9 cellular contexts compared by ENCODE assay signal in genomic region chr9:35490910-35491465, GRCh38. TPM values are rescaled to one million over a fixed set of nuclear protein-coding genes. Genes with fewer than 3 reads are reported as not detected.
A peak's percentile ranks its signal among the peaks of the same experiment; 100 is the strongest.
DNase-seq lines count a peak whose midpoint lies in the region; ATAC-seq, FAIRE-seq and TF ChIP-seq lines count a peak whose summit lies in the region.
"Had no signal": no experiment of that assay in that cellular context is flagged by ENCODE, and none has a peak within 500 bp of the region (broad histone marks: within the 10 kb centered on the region; RNA-seq: fewer than 3 reads in every experiment).

No MANE protein-coding gene starts in this region.

- no peaks in the 10 kb centered on the region for H3K36me3 Mint-ChIP-seq in CD8-positive, alpha-beta T cell

- H2AFZ ChIP-seq in neuron (ENCODE audit: low read depth, low read length) = peak overlapping the region; percentile 97

- 28% methylated on average over 12 of the region's 12 CpGs for WGBS in esophagus muscularis mucosa

- H3K4me1 Mint-ChIP-seq in CD8-positive, alpha-beta T cell (ENCODE audit: low read depth) = peaks cover 28% of the 10 kb centered on the region

- no peak overlapping the region for H3K4me3 ChIP-seq in CD8-positive, alpha-beta T cell (ENCODE audit: low read depth, low read length)
- H3K4me3 ChIP-seq in RWPE2 (ENCODE audit: severe bottlenecking) (peak overlapping the region; percentile 49), esophagus muscularis mucosa (peak overlapping the region; percentile 72 to 94 (median 86)), neuron (ENCODE audit: low read length) (no peak overlapping the region)

- intact Hi-C loops in CD8-positive, alpha-beta T cell (cut with DNase I, micrococcal nuclease) = loop anchor here in 1 of 2 experiments (1.0 kb wide), 2 partner anchors 113 to 375 kb away; no protein-coding TSS in a partner anchor
- intact Hi-C loops in esophagus muscularis mucosa (cut with DNase I) = no loop called here

- H3K36me3 ChIP-seq in CD8-positive, alpha-beta T cell (ENCODE audit: insufficient read depth, low read length) = no peaks in the 10 kb centered on the region
- peaks cover 27% of the 10 kb centered on the region for H3K36me3 ChIP-seq in RWPE2 (ENCODE audit: low read depth)
- peaks cover 0 to 2% (median 0%) of the 10 kb centered on the region in 4 donors for H3K36me3 ChIP-seq in esophagus muscularis mucosa
- no peaks in the 10 kb centered on the region for H3K36me3 ChIP-seq in neuron (ENCODE audit: insufficient read depth, low read length)

- CTCF ChIA-PET in CD8-positive, alpha-beta T cell (lab: Charles Lee) = no interaction called here

- FAIRE-seq in frontal cortex (lab: Jason Lieb, UNC) = no peak
- FAIRE-seq: endometrium had no signal

- POLR2A ChIA-PET in CD8-positive, alpha-beta T cell (lab: Charles Lee) = no interaction called here

- no peak for TF ChIP-seq CTCF in CD8-positive, alpha-beta T cell (IDR thresholded peaks at IDR 0.05)
- TF ChIP-seq CTCF in RWPE2 (IDR thresholded peaks at IDR 0.05; ENCODE audit: poor library complexity, severe bottlenecking) (no peak), esophagus muscularis mucosa (IDR thresholded peaks at IDR 0.05) (no peak)

- H3K4me3 Mint-ChIP-seq in CD8-positive, alpha-beta T cell = peak overlapping the region; percentile 81

- H3K4me1 ChIP-seq in CD8-positive, alpha-beta T cell (ENCODE audit: insufficient read depth, low read length) = peaks cover 17% of the 10 kb centered on the region
- H3K4me1 ChIP-seq in RWPE2 (ENCODE audit: insufficient read depth, poor library complexity, severe bottlenecking) = peaks cover 15% of the 10 kb centered on the region
- peaks cover 24 to 45% (median 38%) of the 10 kb centered on the region in 4 donors for H3K4me1 ChIP-seq in esophagus muscularis mucosa
- H3K4me1 ChIP-seq in neuron (ENCODE audit: insufficient read depth, low read length) = no peaks in the 10 kb centered on the region

- H3K27me3 ChIP-seq in CD8-positive, alpha-beta T cell (ENCODE audit: insufficient read depth, low read length) = no peaks in the 10 kb centered on the region
- H3K27me3 ChIP-seq in RWPE2 (ENCODE audit: insufficient read depth, poor library complexity, severe bottlenecking) (no peaks in the 10 kb centered on the region), esophagus muscularis mucosa (no peaks in the 10 kb centered on the region), neuron (ENCODE audit: insufficient read depth, low read length) (no peaks in the 10 kb centered on the region)

- H3K27ac ChIP-seq in CD8-positive, alpha-beta T cell (ENCODE audit: low read depth, low read length) = no peak overlapping the region
- peak overlapping the region; percentile 94 for H3K27ac ChIP-seq in RWPE2 (ENCODE audit: poor library complexity, severe bottlenecking)
- H3K27ac ChIP-seq in esophagus muscularis mucosa (replicated peaks in 1 of 4) = peak overlapping the region; percentile 97 to 99 (median 98)

- H3K9me3 ChIP-seq in CD8-positive, alpha-beta T cell (ENCODE audit: low read length) = no peaks in the 10 kb centered on the region
- H3K9me3 ChIP-seq in RWPE2 (ENCODE audit: severe bottlenecking) (no peaks in the 10 kb centered on the region), esophagus muscularis mucosa (no peaks in the 10 kb centered on the region), neuron (ENCODE audit: low read length) (no peaks in the 10 kb centered on the region)

- H3K9me3 Mint-ChIP-seq in CD8-positive, alpha-beta T cell = no peaks in the 10 kb centered on the region

- no peak overlapping the region for H3K27ac Mint-ChIP-seq in CD8-positive, alpha-beta T cell

- peaks cover 15% of the 10 kb centered on the region for H3K27me3 Mint-ChIP-seq in CD8-positive, alpha-beta T cell (ENCODE audit: low read depth)

- TF ChIP-seq POLR2A in esophagus muscularis mucosa (IDR thresholded peaks at IDR 0.05; ENCODE audit: low read depth) = no peak

- TF ChIP-seq EP300 in esophagus muscularis mucosa (IDR thresholded peaks at IDR 0.05) = no peak

- ATAC-seq in CD8-positive, alpha-beta T cell = no peak
- ATAC-seq in RWPE2 (ENCODE audit: low read depth) = 0 out of 3 replicates have a peak, but pooled peaks have one; percentile 6
- ATAC-seq in GM21723 (IDR thresholded peaks at IDR 0.05; ENCODE audit: unreplicated experiment) = no peak

- no peak for DNase-seq in CD8-positive, alpha-beta T cell
- DNase-seq in RWPE2 (ENCODE audit: low spot score) (no peak), esophagus muscularis mucosa (ENCODE audit: extremely low spot score) (no peak), frontal cortex (ENCODE audit: low spot score in 2 of 2) (no peak), foreskin melanocyte (no peak), COLO668 (lab: John Stamatoyannopoulos, UW; ENCODE audit: unreplicated experiment) (no peak)

RNA-seq across cellular contexts. Expression of gene RUSC2, which starts 1.1 kb away (rescaled TPM):
- under 1 TPM; 0.22 to 0.36 TPM for total RNA-seq in CD8-positive, alpha-beta T cell
- 10 to 100 TPM; 48.0 to 91.2 (median 73.8) TPM for total RNA-seq in esophagus muscularis mucosa
- total RNA-seq in frontal cortex = 50.5 TPM

Comparison
In these comparisons a context has a peak if more than half of its experiments do, and no peak if none do; other contexts are left out.
1. H3K4me3 ChIP-seq: peak in RWPE2 (single experiment) and esophagus muscularis mucosa (4 of 4); none in CD8-positive, alpha-beta T cell (single experiment) and neuron (single experiment).
2. RNA of gene RUSC2, which starts 1.1 kb away (total RNA-seq): 48.0 to 91.2 TPM in esophagus muscularis mucosa and 50.5 TPM in frontal cortex (single experiment); 0.22 to 0.36 TPM in CD8-positive, alpha-beta T cell; every median in the first group is over 10 times any median in the second.